In the genomic region with DNA sequence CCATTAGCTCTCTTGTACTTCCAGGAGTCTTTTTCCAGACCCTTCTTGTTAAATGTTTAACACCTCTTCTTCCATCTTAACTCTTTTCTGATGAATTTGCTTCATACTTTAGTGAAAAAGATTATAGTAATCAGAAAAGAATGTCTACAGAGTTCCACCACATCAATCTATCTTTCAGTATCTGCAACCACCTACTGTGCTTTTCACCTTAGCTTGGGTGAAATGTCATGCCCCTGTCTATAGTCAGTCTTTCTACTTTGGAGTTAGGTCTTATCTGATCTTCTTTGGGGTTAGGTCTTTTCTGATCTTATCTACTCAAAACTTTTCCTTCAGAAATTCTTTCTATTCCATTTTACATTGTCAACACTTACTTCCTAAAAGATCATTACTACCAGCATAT, we compare ENCODE assay signal across 20 cellular contexts.
"Had no signal": no experiment of that assay in that cellular context is flagged by ENCODE, and none has a peak within 500 bp of the region (broad histone marks: within the 10 kb centered on the region; RNA-seq: fewer than 3 reads in every experiment).

No MANE protein-coding gene starts in this region.

- H3K4me3 ChIP-seq: coronary artery, dorsolateral prefrontal cortex, esophagus muscularis mucosa, gastroesophageal sphincter, heart left ventricle, hepatocyte, left lung, lower lobe of right lung, mucosa of descending colon had no signal

- H3K79me2 ChIP-seq: hepatocyte had no signal

- H3K36me3 ChIP-seq: esophagus muscularis mucosa, gastroesophageal sphincter, heart left ventricle, left lung, lower lobe of right lung had no signal

- H3K9me3 ChIP-seq: esophagus muscularis mucosa, gastroesophageal sphincter, heart left ventricle, lower lobe of right lung, mucosa of descending colon had no signal

- DNase-seq: dermis blood vessel endothelial cell; dorsolateral prefrontal cortex; effector CD4-positive, alpha-beta T cell; effector memory CD4-positive, alpha-beta T cell; foreskin keratinocyte; heart left ventricle; hypothalamus; immature natural killer cell; islet precursor cell; kidney; left cardiac atrium; left lung; left ventricle myocardium superior; lower lobe of right lung; mucosa of descending colon; naive B cell had no signal

- H3K4me2 ChIP-seq: hepatocyte had no signal

- H3K4me1 ChIP-seq: esophagus muscularis mucosa, gastroesophageal sphincter, heart left ventricle, left lung, lower lobe of right lung had no signal

- H3K27me3 ChIP-seq: dorsolateral prefrontal cortex, esophagus muscularis mucosa, foreskin keratinocyte, gastroesophageal sphincter, heart left ventricle, hepatocyte, left lung had no signal

- H2AFZ ChIP-seq: hepatocyte had no signal

- H3K27ac ChIP-seq: coronary artery, dorsolateral prefrontal cortex, esophagus muscularis mucosa, foreskin keratinocyte, gastroesophageal sphincter, heart left ventricle, hepatocyte, left lung, lower lobe of right lung had no signal
